ENCODE assay signal across 1 cellular context in the genomic region with DNA sequence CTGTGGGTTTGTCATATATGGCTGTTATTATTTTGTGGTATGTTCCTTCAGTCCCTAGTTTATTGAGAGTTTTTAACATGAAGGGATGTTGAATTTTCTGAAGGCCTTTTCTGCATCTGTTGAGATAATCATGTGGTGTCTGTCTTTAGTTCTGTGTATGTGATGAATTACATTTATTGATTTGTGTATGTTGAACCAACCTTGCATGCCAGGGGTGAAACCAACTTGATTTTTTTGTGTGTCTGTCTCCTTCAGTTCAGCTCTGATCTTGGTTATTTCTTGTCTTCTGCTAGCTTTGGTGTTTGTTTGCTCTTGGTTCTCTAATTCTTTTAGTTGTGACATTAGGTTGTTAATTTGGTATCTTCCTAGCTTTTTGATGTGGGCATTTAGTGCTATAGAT.
TF ChIP-seq lines count a peak whose summit lies in the region.

No MANE protein-coding gene starts in this region.

TF ChIP-seq in K562, 482 proteins besides CTCF, POLR2A, EP300 and RAD21:
- TF ChIP-seq ZNF324 (CRISPR knock-in tag; IDR thresholded peaks at IDR 0.05) (peak; percentile 99), ZNF507 (tag; conservative IDR thresholded peaks at IDR 0.05) (peak; percentile 55), TRIM24 (IDR thresholded peaks at IDR 0.05) (peak in 1 of 2 experiments; percentile 49; a peak in 1 of 4 replicates)
